10 cellular contexts compared by ENCODE assay signal in genomic region chr7:150384406-150385239, GRCh38. TPM values are rescaled to one million over a fixed set of nuclear protein-coding genes. Genes with fewer than 3 reads are reported as not detected.
DNase-seq lines count a peak whose midpoint lies in the region; ATAC-seq and TF ChIP-seq lines count a peak whose summit lies in the region.
"Had no signal": no experiment of that assay in that cellular context is flagged by ENCODE, and none has a peak within 500 bp of the region (broad histone marks: within the 10 kb centered on the region; RNA-seq: fewer than 3 reads in every experiment).

No MANE protein-coding gene starts in this region.

- no TSS peak for BruUV-seq in A673 (replicated peaks; lab: Mats Ljungman, UMichigan)

- peaks cover 11% of the 10 kb centered on the region for H3K4me1 ChIP-seq in A673 (ENCODE audit: insufficient read depth, low read length, poor library complexity, severe bottlenecking)

- no peak for ATAC-seq in HG02970 (IDR thresholded peaks at IDR 0.05; ENCODE audit: low FRiP score, unreplicated experiment)
- ATAC-seq: activated CD4-positive, CD25-positive, alpha-beta regulatory T cell treated with anti-CD3 and anti-CD28 coated beads, Interleukin-2, amount 50 U/mL, for 24 hours had no signal

- CTCF ChIA-PET in A673 (lab: Charles Lee), result no interaction called here

- POLR2A ChIA-PET in A673 (lab: Charles Lee; ENCODE audit: low non-redundant PET), result no interaction called here

- peaks cover 4% of the 10 kb centered on the region for H3K36me3 Mint-ChIP-seq in nephron (ENCODE audit: low read depth)

- no peak overlapping the region for H3K4me3 ChIP-seq in A673 (ENCODE audit: low read depth, low read length, poor library complexity, severe bottlenecking)

- no peak for TF ChIP-seq CTCF in A673 (conservative IDR thresholded peaks at IDR 0.05; ENCODE audit: low read depth, low read length)
- TF ChIP-seq CTCF in nephron (IDR thresholded peaks at IDR 0.05; ENCODE audit: unreplicated experiment in 3 of 3), result no peak

- no peaks in the 10 kb centered on the region for H3K27me3 ChIP-seq in A673 (replicated peaks; ENCODE audit: insufficient read depth, low read depth, low read length, poor library complexity)

- no peaks in the 10 kb centered on the region for H3K27me3 Mint-ChIP-seq in nephron (ENCODE audit: low read depth)

- peaks cover 71% of the 10 kb centered on the region for H3K4me1 Mint-ChIP-seq in nephron

- H3K9me3 Mint-ChIP-seq in nephron, result no peaks in the 10 kb centered on the region

- no peaks in the 10 kb centered on the region for H3K9me3 ChIP-seq in A673 (ENCODE audit: low read depth, low read length, poor library complexity, severe bottlenecking)
- no peaks in the 10 kb centered on the region for H3K9me3 ChIP-seq in KOPT-K1 (ENCODE audit: insufficient read depth, low read length, poor library complexity, severe bottlenecking)

- H3K27ac ChIP-seq in A673 (ENCODE audit: low read depth, low read length, poor library complexity, severe bottlenecking), result peak overlapping the region; percentile 11
- peak overlapping the region; percentile 15 for H3K27ac ChIP-seq in KOPT-K1 (ENCODE audit: low read depth, low read length, poor library complexity, severe bottlenecking)
- H3K27ac ChIP-seq in caudate nucleus (ENCODE audit: low read depth, low read length), result peak overlapping the region; percentile 99
- H3K27ac ChIP-seq: epithelial cell of prostate had no signal

- intact Hi-C loops in A673 (cut with micrococcal nuclease; ENCODE audit: unreplicated experiment), result no loop called here

- H3K4me3 Mint-ChIP-seq in nephron, result peak overlapping the region; percentile 50 to 70 (median 63)

- DNase-seq in A673 (ENCODE audit: low spot score) (no peak), caudate nucleus (lab: John Stamatoyannopoulos, UW) (no peak), dermis blood vessel endothelial cell (no peak), COLO668 (lab: John Stamatoyannopoulos, UW; ENCODE audit: unreplicated experiment) (no peak), SW480 (ENCODE audit: low spot score) (no peak)

- peak overlapping the region; percentile 91 to 96 (median 95) for H3K27ac Mint-ChIP-seq in nephron

- peaks cover 6% of the 10 kb centered on the region for H3K36me3 ChIP-seq in A673 (ENCODE audit: insufficient read depth, low read length, poor library complexity, severe bottlenecking)
- H3K36me3 ChIP-seq in KOPT-K1 (ENCODE audit: insufficient read depth, low read length), result peaks cover 26% of the 10 kb centered on the region; the same call in 1 of the 2 replicates

RNA-seq across cellular contexts. Expression of gene ZNF775, which starts 5.5 kb away (rescaled TPM):
- total RNA-seq in A673 (2021), result 12.1 and 14.3 TPM in 2 replicates
- total RNA-seq in dermis blood vessel endothelial cell, result 8.1 and 9.7 TPM in 2 replicates

RNA-seq across cellular contexts. Expression of gene REPIN1, which starts 16.0 kb away (rescaled TPM):
- total RNA-seq in A673 (2021) (113 and 114 TPM in 2 replicates), dermis blood vessel endothelial cell (83.9 and 124 TPM in 2 replicates)

RNA-seq across cellular contexts. Expression of gene RARRES2, which starts 43.2 kb away (rescaled TPM):
- total RNA-seq in A673 (2021), result not detected in 2 replicates
- 0.65 and 1.9 TPM in 2 replicates for total RNA-seq in dermis blood vessel endothelial cell

Comparison
In these comparisons a context has a peak if more than half of its experiments do, and no peak if none do; other contexts are left out.
1. H3K27ac ChIP-seq: peak in every context shown above with its lines; median percentile 99 in caudate nucleus; 15 in KOPT-K1; 11 in A673.